Comparison of ENCODE assay signal across 1 cellular context in the genomic region with DNA sequence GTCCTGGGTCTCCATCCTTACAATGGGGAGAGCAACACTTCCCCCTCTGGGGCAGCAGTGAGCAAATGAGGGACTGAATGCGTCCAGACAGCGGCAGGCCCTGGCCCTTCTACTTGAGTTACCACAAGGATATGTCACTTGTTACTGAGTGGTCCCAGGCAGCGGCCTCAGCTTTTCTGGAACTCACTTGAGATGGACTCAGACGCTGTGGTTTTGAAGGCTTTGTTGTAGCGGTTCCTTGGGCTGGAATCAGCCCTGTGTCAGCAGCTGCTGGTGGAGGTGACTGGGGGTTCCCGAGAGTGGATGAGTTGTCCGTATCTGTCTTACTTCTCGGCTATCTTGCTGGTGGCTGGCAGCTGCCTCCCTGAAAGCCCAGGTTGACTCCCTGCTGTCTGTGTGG.
TF ChIP-seq lines count a peak whose summit lies in the region.

No MANE protein-coding gene starts in this region.

TF ChIP-seq in SK-N-SH treated with all-trans-retinoic acid at 6 μM for 48 hours, 23 proteins besides CTCF, POLR2A, EP300 and RAD21 (continued from another document):
- TF ChIP-seq ZNF8 (CRISPR knock-in tag; IDR thresholded peaks at IDR 0.05): no peak
- no peak for TF ChIP-seq CREB5 (CRISPR knock-in tag; IDR thresholded peaks at IDR 0.05; ENCODE audit: low read depth)
- no peak for TF ChIP-seq ARNTL (CRISPR knock-in tag; IDR thresholded peaks at IDR 0.05; ENCODE audit: borderline replicate concordance, low read depth)
- TF ChIP-seq ZFP3 (CRISPR knock-in tag; IDR thresholded peaks at IDR 0.05): no peak
- no peak for TF ChIP-seq CSDC2 (CRISPR knock-in tag; IDR thresholded peaks at IDR 0.05)
- TF ChIP-seq ZNF70 (CRISPR knock-in tag; IDR thresholded peaks at IDR 0.05): no peak
- no peak for TF ChIP-seq ISL1 (CRISPR knock-in tag; IDR thresholded peaks at IDR 0.05)
- TF ChIP-seq PPARA (CRISPR knock-in tag; IDR thresholded peaks at IDR 0.05; ENCODE audit: borderline replicate concordance): no peak
